1 cellular context compared by ENCODE assay signal in the genomic region with DNA sequence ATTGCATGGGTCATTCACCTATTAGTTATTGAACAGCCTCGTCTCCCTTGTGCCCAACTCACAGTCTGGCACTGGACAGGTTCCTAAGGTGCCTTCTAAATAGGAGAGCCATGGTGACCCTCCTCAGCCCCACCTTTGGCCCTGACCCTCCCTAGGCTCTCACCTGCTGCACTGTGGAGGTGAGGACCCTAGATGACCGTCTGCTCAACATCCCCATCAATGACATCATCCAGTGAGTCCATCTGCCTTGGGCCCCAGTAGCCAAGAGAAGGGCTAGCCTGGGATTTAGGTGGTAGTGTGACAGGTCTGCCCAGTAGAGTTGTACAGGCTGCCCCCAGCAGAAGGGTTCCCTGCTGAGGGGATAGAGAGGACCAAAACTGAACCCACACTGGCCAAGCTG.
TF ChIP-seq lines count a peak whose summit lies in the region.

No MANE protein-coding gene starts in this region.

TF ChIP-seq in GM23338, 12 proteins besides CTCF, POLR2A, EP300 and RAD21:
- TF ChIP-seq POLR2AphosphoS5 (IDR thresholded peaks at IDR 0.05; ENCODE audit: low read depth), result no peak
- no peak for TF ChIP-seq EZH2phosphoT487 (IDR thresholded peaks at IDR 0.05; ENCODE audit: unreplicated experiment)
- TF ChIP-seq JUNB (IDR thresholded peaks at IDR 0.05; ENCODE audit: unreplicated experiment), result no peak
- TF ChIP-seq, protein P1, sequence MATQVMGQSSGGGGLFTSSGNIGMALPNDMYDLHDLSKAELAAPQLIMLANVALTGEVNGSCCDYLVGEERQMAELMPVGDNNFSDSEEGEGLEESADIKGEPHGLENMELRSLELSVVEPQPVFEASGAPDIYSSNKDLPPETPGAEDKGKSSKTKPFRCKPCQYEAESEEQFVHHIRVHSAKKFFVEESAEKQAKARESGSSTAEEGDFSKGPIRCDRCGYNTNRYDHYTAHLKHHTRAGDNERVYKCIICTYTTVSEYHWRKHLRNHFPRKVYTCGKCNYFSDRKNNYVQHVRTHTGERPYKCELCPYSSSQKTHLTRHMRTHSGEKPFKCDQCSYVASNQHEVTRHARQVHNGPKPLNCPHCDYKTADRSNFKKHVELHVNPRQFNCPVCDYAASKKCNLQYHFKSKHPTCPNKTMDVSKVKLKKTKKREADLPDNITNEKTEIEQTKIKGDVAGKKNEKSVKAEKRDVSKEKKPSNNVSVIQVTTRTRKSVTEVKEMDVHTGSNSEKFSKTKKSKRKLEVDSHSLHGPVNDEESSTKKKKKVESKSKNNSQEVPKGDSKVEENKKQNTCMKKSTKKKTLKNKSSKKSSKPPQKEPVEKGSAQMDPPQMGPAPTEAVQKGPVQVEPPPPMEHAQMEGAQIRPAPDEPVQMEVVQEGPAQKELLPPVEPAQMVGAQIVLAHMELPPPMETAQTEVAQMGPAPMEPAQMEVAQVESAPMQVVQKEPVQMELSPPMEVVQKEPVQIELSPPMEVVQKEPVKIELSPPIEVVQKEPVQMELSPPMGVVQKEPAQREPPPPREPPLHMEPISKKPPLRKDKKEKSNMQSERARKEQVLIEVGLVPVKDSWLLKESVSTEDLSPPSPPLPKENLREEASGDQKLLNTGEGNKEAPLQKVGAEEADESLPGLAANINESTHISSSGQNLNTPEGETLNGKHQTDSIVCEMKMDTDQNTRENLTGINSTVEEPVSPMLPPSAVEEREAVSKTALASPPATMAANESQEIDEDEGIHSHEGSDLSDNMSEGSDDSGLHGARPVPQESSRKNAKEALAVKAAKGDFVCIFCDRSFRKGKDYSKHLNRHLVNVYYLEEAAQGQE (IDR thresholded peaks at IDR 0.05; ENCODE audit: unreplicated experiment), result no peak
- TF ChIP-seq ZNF114 (CRISPR knock-in tag; IDR thresholded peaks at IDR 0.05), result no peak
- no peak for TF ChIP-seq EZH2 (IDR thresholded peaks at IDR 0.05; ENCODE audit: low read depth, unreplicated experiment)
- TF ChIP-seq ZNF462 (CRISPR knock-in tag; IDR thresholded peaks at IDR 0.05), result no peak
- TF ChIP-seq STAT1 (IDR thresholded peaks at IDR 0.05; ENCODE audit: unreplicated experiment), result no peak
- TF ChIP-seq ZNF331 (CRISPR knock-in tag; IDR thresholded peaks at IDR 0.05; ENCODE audit: low read depth), result no peak
- no peak for TF ChIP-seq NANOG (IDR thresholded peaks at IDR 0.05; ENCODE audit: borderline replicate concordance)
